Comparison of ENCODE assay signal across 1 cellular context in the genomic region with DNA sequence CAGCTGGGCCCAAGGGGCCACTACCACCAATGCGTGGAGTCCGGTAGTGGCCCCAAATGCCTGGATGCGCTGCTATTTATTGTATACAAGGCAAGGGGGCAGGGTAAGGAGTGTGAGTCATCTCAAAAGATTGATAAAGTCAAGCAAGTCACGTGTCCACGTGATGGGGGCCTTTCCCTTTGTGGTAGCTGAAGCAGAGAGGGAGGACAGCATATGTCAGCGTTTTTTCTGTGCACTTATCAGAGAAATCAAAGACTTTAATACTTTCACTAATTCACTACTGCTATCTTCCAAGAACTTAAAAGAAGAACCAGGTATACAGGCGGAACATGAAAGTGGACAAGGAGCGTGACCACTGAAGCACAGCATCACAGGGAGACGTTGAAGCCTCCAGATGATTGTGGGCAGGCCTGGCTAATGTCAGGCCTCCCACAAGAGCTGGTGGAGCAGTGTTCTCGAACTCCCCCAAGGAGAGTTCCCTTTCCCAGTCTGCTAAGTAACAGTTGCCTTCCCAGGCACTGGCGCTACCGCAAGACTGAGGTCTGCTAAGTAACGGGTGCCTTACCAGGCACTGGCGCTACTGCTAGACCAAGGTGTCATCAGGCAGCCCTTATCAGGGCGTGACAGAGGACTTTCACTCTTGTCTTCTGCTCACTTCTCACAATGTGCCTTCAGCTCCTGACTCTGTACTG.
A peak's percentile ranks its signal among the peaks of the same experiment; 100 is the strongest.
TF ChIP-seq lines count a peak whose summit lies in the region.

No MANE protein-coding gene starts in this region.

TF ChIP-seq in HEK293, 187 proteins besides CTCF, POLR2A, EP300 and RAD21:
- no peak for TF ChIP-seq HOXD13 (CRISPR knock-in tag; IDR thresholded peaks at IDR 0.05; ENCODE audit: borderline replicate concordance)
- peak; percentile 35; the same call in 1 of the 2 replicates for TF ChIP-seq PRDM1 (tag by site-specific recombination; IDR thresholded peaks at IDR 0.05)
